In the genomic region with DNA sequence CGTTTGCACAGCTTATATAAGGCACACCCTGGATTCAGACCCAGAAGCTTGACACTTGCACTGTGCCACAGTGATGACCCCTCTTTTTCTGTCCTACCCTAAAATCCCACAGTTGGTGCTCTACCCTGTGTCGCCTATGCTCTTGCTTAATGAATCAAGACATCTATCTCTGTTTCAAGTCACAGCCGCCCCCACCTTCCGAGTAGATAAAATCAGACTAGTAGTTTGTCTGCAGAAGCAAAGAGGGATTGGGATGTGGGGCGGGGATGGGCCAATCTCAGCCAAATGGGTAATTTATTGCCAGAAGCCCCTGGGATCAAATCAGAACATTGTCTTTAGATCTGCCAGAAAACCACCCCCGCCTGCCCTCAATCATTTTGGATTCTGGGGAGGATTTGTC, we compare ENCODE assay signal across 28 cellular contexts.
"Had no signal": no experiment of that assay in that cellular context is flagged by ENCODE, and none has a peak within 500 bp of the region (broad histone marks: within the 10 kb centered on the region; RNA-seq: fewer than 3 reads in every experiment).

No MANE protein-coding gene starts in this region.

- H3K4me1 ChIP-seq: parathyroid adenoma, psoas muscle, right lobe of liver, sigmoid colon, stomach, tibial nerve, upper lobe of left lung, vagina had no signal

- H3K27ac Mint-ChIP-seq: natural killer cell; nephron; progenitor cell of endocrine pancreas; stimulated activated effector memory CD8-positive, alpha-beta T cell treated with anti-CD3 and anti-CD28 coated beads, Interleukin-12 subunit alpha, Interleukin-12 subunit beta, amount 100 ng/mL, for 72 hours; stimulated activated naive B cell treated with anti-CD40 and anti-IgM and Interleukin-4, amounts not matched to agents 10 μg/mL and 1 μg/mL and 100 μg/mL, for 72 hours; stimulated activated naive CD8-positive, alpha-beta T cell treated with anti-CD3 and anti-CD28 coated beads, Interleukin-15, Interleukin-2, amounts not matched to agents 100 ng/mL and 50 ng/mL, for 24 hours had no signal

- H3K9ac ChIP-seq: parathyroid adenoma had no signal

- H3K27me3 Mint-ChIP-seq: stimulated activated naive CD8-positive, alpha-beta T cell treated with anti-CD3 and anti-CD28 coated beads, Interleukin-15, Interleukin-2, amounts not matched to agents 100 ng/mL and 50 ng/mL, for 24 hours had no signal

- H3K9me3 Mint-ChIP-seq: natural killer cell; nephron; neural crest cell; stimulated activated naive CD8-positive, alpha-beta T cell treated with anti-CD3 and anti-CD28 coated beads, Interleukin-15, Interleukin-2, amounts not matched to agents 100 ng/mL and 50 ng/mL, for 24 hours had no signal

- H3K79me2 ChIP-seq: parathyroid adenoma had no signal

- H3K4me3 Mint-ChIP-seq: natural killer cell; nephron; neural crest cell; stimulated activated effector memory CD8-positive, alpha-beta T cell treated with anti-CD3 and anti-CD28 coated beads, Interleukin-12 subunit alpha, Interleukin-12 subunit beta, amount 100 ng/mL, for 72 hours; stimulated activated naive B cell treated with anti-CD40 and anti-IgM and Interleukin-4, amounts not matched to agents 10 μg/mL and 1 μg/mL and 100 μg/mL, for 72 hours; stimulated activated naive CD8-positive, alpha-beta T cell treated with anti-CD3 and anti-CD28 coated beads, Interleukin-15, Interleukin-2, amounts not matched to agents 100 ng/mL and 50 ng/mL, for 24 hours had no signal

- H3K4me1 Mint-ChIP-seq: natural killer cell; neural crest cell; stimulated activated effector memory CD8-positive, alpha-beta T cell treated with anti-CD3 and anti-CD28 coated beads, Interleukin-12 subunit alpha, Interleukin-12 subunit beta, amount 100 ng/mL, for 72 hours; stimulated activated naive B cell treated with anti-CD40 and anti-IgM and Interleukin-4, amounts not matched to agents 10 μg/mL and 1 μg/mL and 100 μg/mL, for 72 hours had no signal

- H3K27me3 ChIP-seq: ovary, right lobe of liver, thyroid gland, tibial nerve, upper lobe of left lung, vagina had no signal

- H2AFZ ChIP-seq: parathyroid adenoma had no signal

- H3K27ac ChIP-seq: ovary, parathyroid adenoma, psoas muscle, right lobe of liver, sigmoid colon, stomach, thoracic aorta, thyroid gland, tibial nerve, upper lobe of left lung, vagina had no signal

- DNase-seq: natural killer cell; occipital lobe; ovary; posterior cingulate gyrus; psoas muscle; right cardiac atrium; right lobe of liver; sigmoid colon; small intestine; stimulated activated CD4-positive, alpha-beta T cell treated with anti-CD3 and anti-CD28 coated beads, Interleukin-15, amount 100 ng/mL, for 24 hours; stimulated activated CD4-positive, alpha-beta T cell treated with anti-CD3 and anti-CD28 coated beads, Interleukin-2, amount 100 ng/mL, for 24 hours; stimulated activated CD4-positive, alpha-beta T cell treated with anti-CD3 and anti-CD28 coated beads, Interleukin-2, amount 100 ng/mL, for 48 hours; stimulated activated CD4-positive, alpha-beta T cell treated with anti-CD3 and anti-CD28 coated beads, Interleukin-4, amount 100 ng/mL, for 24 hours; stimulated activated naive B cell treated with anti-CD40 and anti-IgM and Interleukin-4, amounts not matched to agents 10 μg/mL and 1 μg/mL and 100 μg/mL, for 72 hours; stimulated activated naive CD4-positive, alpha-beta T cell treated with Interleukin-2 at 50 U/mL for 16 hours; stomach; thyroid gland; trophoblast cell; upper lobe of left lung had no signal

- H3K9me3 ChIP-seq: ovary, psoas muscle, right lobe of liver, sigmoid colon, stomach, thoracic aorta, thyroid gland, tibial nerve, upper lobe of left lung, vagina had no signal

- H3K36me3 Mint-ChIP-seq: natural killer cell; stimulated activated effector memory CD8-positive, alpha-beta T cell treated with anti-CD3 and anti-CD28 coated beads, Interleukin-12 subunit alpha, Interleukin-12 subunit beta, amount 100 ng/mL, for 72 hours; stimulated activated naive B cell treated with anti-CD40 and anti-IgM and Interleukin-4, amounts not matched to agents 10 μg/mL and 1 μg/mL and 100 μg/mL, for 72 hours had no signal

- H3K4me3 ChIP-seq: ovary, psoas muscle, right lobe of liver, sigmoid colon, stomach, thoracic aorta, thyroid gland, tibial nerve, upper lobe of left lung, vagina had no signal

- H3K36me3 ChIP-seq: ovary, right lobe of liver, sigmoid colon, stomach, thoracic aorta, thyroid gland, tibial nerve, upper lobe of left lung, vagina had no signal

- ATAC-seq: psoas muscle; right cardiac atrium; stimulated activated effector memory CD8-positive, alpha-beta T cell treated with anti-CD3 and anti-CD28 coated beads, Interleukin-12 subunit alpha, Interleukin-12 subunit beta, amount 100 ng/mL, for 72 hours; stimulated activated naive B cell treated with anti-CD40 and anti-IgM and Interleukin-4, amounts not matched to agents 10 μg/mL and 1 μg/mL and 100 μg/mL, for 72 hours had no signal
